8 cellular contexts compared by ENCODE assay signal in genomic region chr11:68212421-68213134, GRCh38. TPM values are rescaled to one million over a fixed set of nuclear protein-coding genes. Genes with fewer than 3 reads are reported as not detected.
A peak's percentile ranks its signal among the peaks of the same experiment; 100 is the strongest.
DNase-seq lines count a peak whose midpoint lies in the region; ATAC-seq and TF ChIP-seq lines count a peak whose summit lies in the region.

No MANE protein-coding gene starts in this region.

- DNase-seq in activated T-cell treated with anti-CD3 and anti-CD28 coated beads for 1 hour (ENCODE audit: low read depth) = peak; percentile 27
- DNase-seq in activated T-cell treated with anti-CD3 and anti-CD28 coated beads for 4 hours = no peak
- DNase-seq in NCI-H69 (lab: John Stamatoyannopoulos, UW) = peak; percentile 83
- peak in 2 of 3 experiments; percentile 27 to 39 for DNase-seq in activated CD8-positive, alpha-beta memory T cell treated with anti-CD3 and anti-CD28 coated beads for 48 hours (ENCODE audit: low read depth in 2 of 3, low spot score in 2 of 3)
- DNase-seq in endothelial cell (ENCODE audit: low spot score) = peak; percentile 72
- DNase-seq in midbrain (lab: John Stamatoyannopoulos, UW) = peak; percentile 56
- peak; percentile 34 for DNase-seq in stimulated activated CD8-positive, alpha-beta memory T cell treated with anti-CD3 and anti-CD28 coated beads, Interleukin-7, amount 100 ng/mL, for 48 hours (ENCODE audit: extremely low read depth in 1 of 2, low read depth in 1 of 2)

- peaks cover 19% of the 10 kb centered on the region for H3K27me3 Mint-ChIP-seq in endothelial cell (ENCODE audit: unreplicated experiment)

- TF ChIP-seq CTCF in endothelial cell (IDR thresholded peaks at IDR 0.05; ENCODE audit: unreplicated experiment) = peak; percentile 37

- peak overlapping the region; percentile 98 for H3K27ac Mint-ChIP-seq in endothelial cell (ENCODE audit: unreplicated experiment)

- peaks cover 5% of the 10 kb centered on the region for H3K36me3 Mint-ChIP-seq in endothelial cell (ENCODE audit: low read depth, unreplicated experiment)

- H3K4me3 Mint-ChIP-seq in endothelial cell (ENCODE audit: unreplicated experiment) = peak overlapping the region; percentile 99

- peaks cover 28% of the 10 kb centered on the region for H3K4me1 Mint-ChIP-seq in endothelial cell (ENCODE audit: unreplicated experiment)

- H3K9me3 Mint-ChIP-seq in endothelial cell (ENCODE audit: unreplicated experiment) = no peaks in the 10 kb centered on the region

- peak; percentile 43 for ATAC-seq in HG03095 (IDR thresholded peaks at IDR 0.05; ENCODE audit: unreplicated experiment)

RNA-seq across cellular contexts. Expression of gene KMT5B, which starts 0.5 kb away (rescaled TPM):
- 46.8 TPM for total RNA-seq in endothelial cell (ENCODE audit: unreplicated experiment)

RNA-seq across cellular contexts. Expression of gene C11orf24, which starts 59.2 kb away (rescaled TPM):
- 9.4 TPM for total RNA-seq in endothelial cell (ENCODE audit: unreplicated experiment)
